8 cellular contexts compared by ENCODE assay signal in genomic region chr1:26321315-26322041, GRCh38. TPM values are rescaled to one million over a fixed set of nuclear protein-coding genes. Genes with fewer than 3 reads are reported as not detected.
DNase-seq lines count a peak whose midpoint lies in the region; ATAC-seq, FAIRE-seq and TF ChIP-seq lines count a peak whose summit lies in the region.

No MANE protein-coding gene starts in this region.

- no peaks in the 10 kb centered on the region for H3K36me3 ChIP-seq in OCI-LY3 (replicated peaks; ENCODE audit: low read depth, low read length)

- FAIRE-seq in GM12891 (lab: Jason Lieb, UNC) (peak; percentile 95), endometrium (lab: Jason Lieb, UNC) (peak; percentile 12)

- peak; percentile 74 for TF ChIP-seq CTCF in OCI-LY3 (IDR thresholded peaks at IDR 0.05; ENCODE audit: low read depth, low read length)

- H3K27ac ChIP-seq in OCI-LY3 (ENCODE audit: low read length), result no peak overlapping the region

- ATAC-seq in HG03175 (IDR thresholded peaks at IDR 0.05; ENCODE audit: unreplicated experiment), result no peak

- H3K4me2 ChIP-seq in OCI-LY3 (ENCODE audit: low read length), result peak overlapping the region; percentile 62

- no peaks in the 10 kb centered on the region for H4K20me1 ChIP-seq in OCI-LY3 (ENCODE audit: insufficient read depth, low read length)

- peak overlapping the region; percentile 54 for H3K4me3 ChIP-seq in OCI-LY3 (ENCODE audit: low read length)

- no peaks in the 10 kb centered on the region for H3K27me3 ChIP-seq in OCI-LY3 (ENCODE audit: low read depth, low read length)

- H3K9ac ChIP-seq in OCI-LY3 (ENCODE audit: low read length), result peak overlapping the region; percentile 32; the same call in 1 of the 2 replicates

- no peaks in the 10 kb centered on the region for H3K79me2 ChIP-seq in OCI-LY3 (ENCODE audit: low read length)

- no peaks in the 10 kb centered on the region for H3K9me3 ChIP-seq in OCI-LY3 (ENCODE audit: insufficient read depth, low read length)

- no peak for TF ChIP-seq POLR2A in GM12891 (IDR thresholded peaks at IDR 0.05; ENCODE audit: low read depth, low read length)

- H2AFZ ChIP-seq in OCI-LY3 (ENCODE audit: low read depth, low read length), result peak overlapping the region; percentile 85

- H3K4me1 ChIP-seq in OCI-LY3 (ENCODE audit: low read length), result peaks cover 30% of the 10 kb centered on the region

- DNase-seq in GM12891 (ENCODE audit: insufficient read length, low spot score) (peak; percentile 86), HS-5 (ENCODE audit: low read depth) (peak; percentile 45), mucosa of gallbladder (ENCODE audit: low spot score) (peak; percentile 89)
- peak; percentile 88 for DNase-seq in activated CD8-positive, alpha-beta memory T cell treated with anti-CD3 and anti-CD28 coated beads, Interleukin-2, amount 50 U/mL, for 1 hour (ENCODE audit: extremely low read depth)
- DNase-seq in stimulated activated CD8-positive, alpha-beta memory T cell treated with anti-CD3 and anti-CD28 coated beads, Interleukin-4, amount 100 ng/mL, for 1 hour (ENCODE audit: low read depth in 2 of 2, low spot score in 1 of 2), result peak; percentile 92 to 96

TF ChIP-seq in GM12891, 5 proteins besides CTCF, POLR2A, EP300 and RAD21:
- TF ChIP-seq POU2F2 (IDR thresholded peaks at IDR 0.05; ENCODE audit: low read depth, low read length), result 0 out of 2 replicates have a peak, but pooled peaks have one; percentile 25
- no peak for TF ChIP-seq POLR2AphosphoS5 (IDR thresholded peaks at IDR 0.05; ENCODE audit: low read depth, low read length)

RNA-seq across cellular contexts. Expression of gene CD52, which starts 3.7 kb away (rescaled TPM):
- 874 TPM for polyA plus RNA-seq in GM12891 (2012; ENCODE audit: low read depth, missing spikeins)
- 21.1 TPM for total RNA-seq in mucosa of gallbladder

RNA-seq across cellular contexts. Expression of gene UBXN11, which starts 15.0 kb away (rescaled TPM):
- 12.8 TPM for polyA plus RNA-seq in GM12891 (2012; ENCODE audit: low read depth, missing spikeins)
- 21.3 TPM for total RNA-seq in mucosa of gallbladder

RNA-seq across cellular contexts. Expression of gene CRYBG2, which starts 32.5 kb away (rescaled TPM):
- polyA plus RNA-seq in GM12891 (2012; ENCODE audit: low read depth, missing spikeins), result 0.21 TPM
- total RNA-seq in mucosa of gallbladder, result 25.5 TPM

RNA-seq across cellular contexts. Expression of gene SH3BGRL3, which starts 41.6 kb away (rescaled TPM):
- 92.2 TPM for polyA plus RNA-seq in GM12891 (2012; ENCODE audit: low read depth, missing spikeins)
- 133 TPM for total RNA-seq in mucosa of gallbladder

RNA-seq across cellular contexts. Expression of gene ZNF683, which starts 51.1 kb away (rescaled TPM):
- not detected for polyA plus RNA-seq in GM12891 (2012; ENCODE audit: low read depth, missing spikeins)
- total RNA-seq in mucosa of gallbladder, result 2.9 TPM
